1 cellular context compared by ENCODE assay signal in the genomic region with DNA sequence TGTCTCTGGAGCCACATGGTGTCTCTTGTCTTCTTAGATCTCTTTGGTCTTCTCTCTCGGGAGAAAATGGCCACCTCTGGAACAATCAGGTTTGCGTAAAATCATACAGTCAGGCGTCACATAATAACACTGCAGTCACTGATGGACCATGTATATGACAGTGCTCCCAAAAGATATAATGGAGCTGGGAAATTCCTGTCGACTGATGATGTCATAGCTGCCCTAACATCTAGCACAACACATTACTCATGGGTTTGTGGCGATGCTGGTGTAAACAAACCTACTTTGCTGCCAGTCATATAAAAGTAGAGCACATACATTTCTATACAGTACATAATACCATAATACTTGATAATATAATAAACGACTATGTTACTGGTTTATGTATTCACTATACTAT.
A peak's percentile ranks its signal among the peaks of the same experiment; 100 is the strongest.
TF ChIP-seq lines count a peak whose summit lies in the region.

No MANE protein-coding gene starts in this region.

TF ChIP-seq in HEK293, 187 proteins besides CTCF, POLR2A, EP300 and RAD21 (continued from another document):
- TF ChIP-seq REPIN1 (tag by site-specific recombination; IDR thresholded peaks at IDR 0.05; ENCODE audit: low read depth) (0 out of 2 replicates have a peak, but pooled peaks have one; percentile 26), SP7 (tag by site-specific recombination; IDR thresholded peaks at IDR 0.05) (peak; percentile 71), ZNF223 (tag by site-specific recombination; IDR thresholded peaks at IDR 0.05) (no peak), ZBTB48 (tag by site-specific recombination; IDR thresholded peaks at IDR 0.05) (no peak), ZNF184 (tag by site-specific recombination; IDR thresholded peaks at IDR 0.05) (no peak), ZNF292 (tag by site-specific recombination; IDR thresholded peaks at IDR 0.05; ENCODE audit: borderline replicate concordance, low read depth) (no peak), ZNF777 (tag by site-specific recombination; IDR thresholded peaks at IDR 0.05; ENCODE audit: borderline replicate concordance) (no peak), ZIC2 (tag by site-specific recombination; IDR thresholded peaks at IDR 0.05) (no peak), ZNF248 (tag by site-specific recombination; IDR thresholded peaks at IDR 0.05) (no peak), SP3 (tag by site-specific recombination; IDR thresholded peaks at IDR 0.05) (no peak), ZNF132 (tag by site-specific recombination; IDR thresholded peaks at IDR 0.05; ENCODE audit: borderline replicate concordance) (no peak), ZNF274 (IDR thresholded peaks at IDR 0.05; ENCODE audit: low read length) (no peak), ZNF274 (tag by site-specific recombination; IDR thresholded peaks at IDR 0.05; ENCODE audit: borderline replicate concordance) (no peak), BCL11B (tag by site-specific recombination; IDR thresholded peaks at IDR 0.05; ENCODE audit: low read depth) (no peak), ZNF776 (tag by site-specific recombination; IDR thresholded peaks at IDR 0.05; ENCODE audit: borderline replicate concordance) (no peak), ZNF843 (tag by site-specific recombination; IDR thresholded peaks at IDR 0.05) (no peak), ZNF596 (tag by site-specific recombination; IDR thresholded peaks at IDR 0.05) (no peak), ZNF404 (tag by site-specific recombination; IDR thresholded peaks at IDR 0.05) (no peak), ZNF48 (tag by site-specific recombination; IDR thresholded peaks at IDR 0.05) (no peak), ZFP41 (tag by site-specific recombination; IDR thresholded peaks at IDR 0.05; ENCODE audit: borderline replicate concordance) (no peak), ZNF10 (tag by site-specific recombination; IDR thresholded peaks at IDR 0.05) (peak; percentile 75; the same call in 1 of the 2 replicates), ZNF221 (tag by site-specific recombination; IDR thresholded peaks at IDR 0.05; ENCODE audit: borderline replicate concordance) (no peak), MZF1 (tag by site-specific recombination; IDR thresholded peaks at IDR 0.05; ENCODE audit: borderline replicate concordance) (no peak; the same call in 1 of the 2 replicates), FEZF1 (tag by site-specific recombination; IDR thresholded peaks at IDR 0.05) (no peak), ZNF350 (tag by site-specific recombination; IDR thresholded peaks at IDR 0.05) (no peak), ZNF610 (tag by site-specific recombination; IDR thresholded peaks at IDR 0.05; ENCODE audit: borderline replicate concordance) (no peak), ZNF707 (tag by site-specific recombination; IDR thresholded peaks at IDR 0.05) (no peak), ZNF629 (tag by site-specific recombination; IDR thresholded peaks at IDR 0.05) (peak; percentile 96)
- TF ChIP-seq, protein P1, sequence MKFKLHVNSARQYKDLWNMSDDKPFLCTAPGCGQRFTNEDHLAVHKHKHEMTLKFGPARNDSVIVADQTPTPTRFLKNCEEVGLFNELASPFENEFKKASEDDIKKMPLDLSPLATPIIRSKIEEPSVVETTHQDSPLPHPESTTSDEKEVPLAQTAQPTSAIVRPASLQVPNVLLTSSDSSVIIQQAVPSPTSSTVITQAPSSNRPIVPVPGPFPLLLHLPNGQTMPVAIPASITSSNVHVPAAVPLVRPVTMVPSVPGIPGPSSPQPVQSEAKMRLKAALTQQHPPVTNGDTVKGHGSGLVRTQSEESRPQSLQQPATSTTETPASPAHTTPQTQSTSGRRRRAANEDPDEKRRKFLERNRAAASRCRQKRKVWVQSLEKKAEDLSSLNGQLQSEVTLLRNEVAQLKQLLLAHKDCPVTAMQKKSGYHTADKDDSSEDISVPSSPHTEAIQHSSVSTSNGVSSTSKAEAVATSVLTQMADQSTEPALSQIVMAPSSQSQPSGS (tag by site-specific recombination; IDR thresholded peaks at IDR 0.05; ENCODE audit: low read depth) = peak; percentile 98
- TF ChIP-seq, protein P2, sequence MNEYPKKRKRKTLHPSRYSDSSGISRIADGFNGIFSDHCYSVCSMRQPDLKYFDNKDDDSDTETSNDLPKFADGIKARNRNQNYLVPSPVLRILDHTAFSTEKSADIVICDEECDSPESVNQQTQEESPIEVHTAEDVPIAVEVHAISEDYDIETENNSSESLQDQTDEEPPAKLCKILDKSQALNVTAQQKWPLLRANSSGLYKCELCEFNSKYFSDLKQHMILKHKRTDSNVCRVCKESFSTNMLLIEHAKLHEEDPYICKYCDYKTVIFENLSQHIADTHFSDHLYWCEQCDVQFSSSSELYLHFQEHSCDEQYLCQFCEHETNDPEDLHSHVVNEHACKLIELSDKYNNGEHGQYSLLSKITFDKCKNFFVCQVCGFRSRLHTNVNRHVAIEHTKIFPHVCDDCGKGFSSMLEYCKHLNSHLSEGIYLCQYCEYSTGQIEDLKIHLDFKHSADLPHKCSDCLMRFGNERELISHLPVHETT (tag by site-specific recombination; IDR thresholded peaks at IDR 0.05) = 0 out of 2 replicates have a peak, but pooled peaks have one; percentile 47
- TF ChIP-seq, protein P3, sequence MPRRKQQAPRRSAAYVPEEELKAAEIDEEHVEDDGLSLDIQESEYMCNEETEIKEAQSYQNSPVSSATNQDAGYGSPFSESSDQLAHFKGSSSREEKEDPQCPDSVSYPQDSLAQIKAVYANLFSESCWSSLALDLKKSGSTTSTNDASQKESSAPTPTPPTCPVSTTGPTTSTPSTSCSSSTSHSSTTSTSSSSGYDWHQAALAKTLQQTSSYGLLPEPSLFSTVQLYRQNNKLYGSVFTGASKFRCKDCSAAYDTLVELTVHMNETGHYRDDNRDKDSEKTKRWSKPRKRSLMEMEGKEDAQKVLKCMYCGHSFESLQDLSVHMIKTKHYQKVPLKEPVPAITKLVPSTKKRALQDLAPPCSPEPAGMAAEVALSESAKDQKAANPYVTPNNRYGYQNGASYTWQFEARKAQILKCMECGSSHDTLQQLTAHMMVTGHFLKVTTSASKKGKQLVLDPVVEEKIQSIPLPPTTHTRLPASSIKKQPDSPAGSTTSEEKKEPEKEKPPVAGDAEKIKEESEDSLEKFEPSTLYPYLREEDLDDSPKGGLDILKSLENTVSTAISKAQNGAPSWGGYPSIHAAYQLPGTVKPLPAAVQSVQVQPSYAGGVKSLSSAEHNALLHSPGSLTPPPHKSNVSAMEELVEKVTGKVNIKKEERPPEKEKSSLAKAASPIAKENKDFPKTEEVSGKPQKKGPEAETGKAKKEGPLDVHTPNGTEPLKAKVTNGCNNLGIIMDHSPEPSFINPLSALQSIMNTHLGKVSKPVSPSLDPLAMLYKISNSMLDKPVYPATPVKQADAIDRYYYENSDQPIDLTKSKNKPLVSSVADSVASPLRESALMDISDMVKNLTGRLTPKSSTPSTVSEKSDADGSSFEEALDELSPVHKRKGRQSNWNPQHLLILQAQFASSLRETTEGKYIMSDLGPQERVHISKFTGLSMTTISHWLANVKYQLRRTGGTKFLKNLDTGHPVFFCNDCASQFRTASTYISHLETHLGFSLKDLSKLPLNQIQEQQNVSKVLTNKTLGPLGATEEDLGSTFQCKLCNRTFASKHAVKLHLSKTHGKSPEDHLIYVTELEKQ (tag by site-specific recombination; IDR thresholded peaks at IDR 0.05; ENCODE audit: borderline replicate concordance) = peak; percentile 74
- TF ChIP-seq, protein P4, sequence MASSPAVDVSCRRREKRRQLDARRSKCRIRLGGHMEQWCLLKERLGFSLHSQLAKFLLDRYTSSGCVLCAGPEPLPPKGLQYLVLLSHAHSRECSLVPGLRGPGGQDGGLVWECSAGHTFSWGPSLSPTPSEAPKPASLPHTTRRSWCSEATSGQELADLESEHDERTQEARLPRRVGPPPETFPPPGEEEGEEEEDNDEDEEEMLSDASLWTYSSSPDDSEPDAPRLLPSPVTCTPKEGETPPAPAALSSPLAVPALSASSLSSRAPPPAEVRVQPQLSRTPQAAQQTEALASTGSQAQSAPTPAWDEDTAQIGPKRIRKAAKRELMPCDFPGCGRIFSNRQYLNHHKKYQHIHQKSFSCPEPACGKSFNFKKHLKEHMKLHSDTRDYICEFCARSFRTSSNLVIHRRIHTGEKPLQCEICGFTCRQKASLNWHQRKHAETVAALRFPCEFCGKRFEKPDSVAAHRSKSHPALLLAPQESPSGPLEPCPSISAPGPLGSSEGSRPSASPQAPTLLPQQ (tag by site-specific recombination; IDR thresholded peaks at IDR 0.05) = peak; percentile 35; the same call in 1 of the 2 replicates
- TF ChIP-seq, protein P5, sequence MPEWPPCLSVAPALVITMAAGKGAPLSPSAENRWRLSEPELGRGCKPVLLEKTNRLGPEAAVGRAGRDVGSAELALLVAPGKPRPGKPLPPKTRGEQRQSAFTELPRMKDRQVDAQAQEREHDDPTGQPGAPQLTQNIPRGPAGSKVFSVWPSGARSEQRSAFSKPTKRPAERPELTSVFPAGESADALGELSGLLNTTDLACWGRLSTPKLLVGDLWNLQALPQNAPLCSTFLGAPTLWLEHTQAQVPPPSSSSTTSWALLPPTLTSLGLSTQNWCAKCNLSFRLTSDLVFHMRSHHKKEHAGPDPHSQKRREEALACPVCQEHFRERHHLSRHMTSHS (tag by site-specific recombination; IDR thresholded peaks at IDR 0.05) = no peak
